Comparison of ENCODE assay signal across 16 cellular contexts in genomic region chr11:17154409-17155159, GRCh38. TPM values are rescaled to one million over a fixed set of nuclear protein-coding genes. Genes with fewer than 3 reads are reported as not detected.
DNase-seq lines count a peak whose midpoint lies in the region; ATAC-seq, FAIRE-seq and TF ChIP-seq lines count a peak whose summit lies in the region.
"Had no signal": no experiment of that assay in that cellular context is flagged by ENCODE, and none has a peak within 500 bp of the region (broad histone marks: within the 10 kb centered on the region; RNA-seq: fewer than 3 reads in every experiment).

No MANE protein-coding gene starts in this region.

- peaks cover 22% of the 10 kb centered on the region for H4K20me1 ChIP-seq in astrocyte (ENCODE audit: insufficient read depth, low read length)
- H4K20me1 ChIP-seq in smooth muscle cell (ENCODE audit: low read depth) = peaks cover 80% of the 10 kb centered on the region

- H3K27ac ChIP-seq in HL-60 (replicated peaks) (peak overlapping the region; percentile 45), astrocyte (ENCODE audit: low read depth, low read length) (no peak overlapping the region), smooth muscle cell (ENCODE audit: low read depth) (no peak overlapping the region)
- H3K27ac ChIP-seq: vagina had no signal

- no peaks in the 10 kb centered on the region for H3K27me3 Mint-ChIP-seq in astrocyte (ENCODE audit: low read depth, unreplicated experiment)
- H3K27me3 Mint-ChIP-seq: activated CD8-positive, alpha-beta memory T cell treated with anti-CD3 and anti-CD28 coated beads, Interleukin-2, amount 10 ng/mL, durations not matched to agents 7 days and 5 days; B cell; naive thymus-derived CD4-positive, alpha-beta T cell had no signal

- TF ChIP-seq CTCF in D721Med (IDR thresholded peaks at IDR 0.05; ENCODE audit: insufficient read depth, missing control alignments) = no peak
- no peak for TF ChIP-seq CTCF in HL-60 (IDR thresholded peaks at IDR 0.05; ENCODE audit: insufficient read depth, low read length)
- no peak for TF ChIP-seq CTCF in astrocyte (IDR thresholded peaks at IDR 0.05; ENCODE audit: insufficient read depth, low read depth, low read length)
- TF ChIP-seq CTCF in smooth muscle cell (IDR thresholded peaks at IDR 0.05; ENCODE audit: borderline replicate concordance, insufficient read depth, poor library complexity, severe bottlenecking) = no peak

- H3K9me3 ChIP-seq in astrocyte (ENCODE audit: insufficient read depth, low read depth, low read length) (no peaks in the 10 kb centered on the region), smooth muscle cell (replicated peaks; ENCODE audit: low read depth) (no peaks in the 10 kb centered on the region)
- H3K9me3 ChIP-seq: vagina had no signal

- DNase-seq in D721Med (ENCODE audit: insufficient read length, low spot score) (no peak), HL-60 (ENCODE audit: low read depth in 1 of 2, low spot score in 1 of 2) (peak in 1 of 2 experiments; percentile 42), astrocyte (ENCODE audit: low read depth) (no peak), NCI-H526 (lab: John Stamatoyannopoulos, UW) (no peak), GOT3 (lab: John Stamatoyannopoulos, UW) (no peak), smooth muscle cell (lab: John Stamatoyannopoulos, UW; ENCODE audit: unreplicated experiment) (no peak), NCI-H1417 treated with DMSO at 0.1 percent for 48 hours (lab: John Stamatoyannopoulos, UW) (no peak)
- DNase-seq: activated CD8-positive, alpha-beta memory T cell treated with anti-CD3 and anti-CD28 coated beads, Interleukin-2, amount 10 ng/mL, durations not matched to agents 7 days and 5 days; kidney; naive thymus-derived CD4-positive, alpha-beta T cell; NCI-H187 treated with DMSO at 0.1 percent for 48 hours had no signal

- FAIRE-seq in D721Med (lab: Jason Lieb, UNC) = peak; percentile 16
- no peak for FAIRE-seq in astrocyte (lab: Jason Lieb, UNC)
- FAIRE-seq: G401.6, kidney had no signal

- H3K4me3 ChIP-seq in HL-60 (replicated peaks; ENCODE audit: insufficient read depth, low read length) (no peak overlapping the region), astrocyte (ENCODE audit: insufficient read depth, low read depth, low read length) (no peak overlapping the region), smooth muscle cell (no peak overlapping the region)
- H3K4me3 ChIP-seq: vagina had no signal

- no peaks in the 10 kb centered on the region for H3K9me3 Mint-ChIP-seq in astrocyte (ENCODE audit: unreplicated experiment)
- H3K9me3 Mint-ChIP-seq: naive thymus-derived CD4-positive, alpha-beta T cell; T-helper 1 cell treated with Interleukin-12 subunit alpha and Interleukin-12 subunit beta and Interleukin-4 antibody, amounts not matched to agents 30 μg/mL and 1 μg/mL, for 36 hours had no signal

- no peaks in the 10 kb centered on the region for H3K4me1 ChIP-seq in astrocyte (ENCODE audit: insufficient read depth, low read length)
- no peaks in the 10 kb centered on the region for H3K4me1 ChIP-seq in smooth muscle cell (ENCODE audit: low read depth)

- H3K36me3 Mint-ChIP-seq in astrocyte (ENCODE audit: low read depth, unreplicated experiment) = peaks cover 2% of the 10 kb centered on the region

- H3K36me3 ChIP-seq in astrocyte (ENCODE audit: insufficient read depth, low read length) (no peaks in the 10 kb centered on the region), smooth muscle cell (ENCODE audit: low read depth) (peaks cover 5% of the 10 kb centered on the region)
- H3K36me3 ChIP-seq: vagina had no signal

- peak overlapping the region; percentile 37 for H3K27ac Mint-ChIP-seq in astrocyte (ENCODE audit: unreplicated experiment)
- H3K27ac Mint-ChIP-seq: activated CD8-positive, alpha-beta memory T cell treated with anti-CD3 and anti-CD28 coated beads, Interleukin-2, amount 10 ng/mL, durations not matched to agents 7 days and 5 days; B cell; T-helper 1 cell treated with Interleukin-12 subunit alpha and Interleukin-12 subunit beta and Interleukin-4 antibody, amounts not matched to agents 30 μg/mL and 1 μg/mL, for 36 hours had no signal

- ATAC-seq in GM21381 (IDR thresholded peaks at IDR 0.05; ENCODE audit: unreplicated experiment) = peak; percentile 49
- ATAC-seq: activated CD8-positive, alpha-beta memory T cell treated with anti-CD3 and anti-CD28 coated beads, Interleukin-2, amount 10 ng/mL, durations not matched to agents 7 days and 5 days; naive thymus-derived CD4-positive, alpha-beta T cell had no signal

- H3K79me2 ChIP-seq in astrocyte (ENCODE audit: insufficient read depth, low read length) (peaks cover 23% of the 10 kb centered on the region), smooth muscle cell (ENCODE audit: low read depth) (peaks cover 41% of the 10 kb centered on the region)

- H3K4me1 Mint-ChIP-seq in astrocyte (ENCODE audit: low read depth, unreplicated experiment) = peaks cover 15% of the 10 kb centered on the region

- H3K4me3 Mint-ChIP-seq in astrocyte (ENCODE audit: unreplicated experiment) = no peak overlapping the region
- H3K4me3 Mint-ChIP-seq: activated CD8-positive, alpha-beta memory T cell treated with anti-CD3 and anti-CD28 coated beads, Interleukin-2, amount 10 ng/mL, durations not matched to agents 7 days and 5 days; B cell; naive thymus-derived CD4-positive, alpha-beta T cell; T-helper 1 cell treated with Interleukin-12 subunit alpha and Interleukin-12 subunit beta and Interleukin-4 antibody, amounts not matched to agents 30 μg/mL and 1 μg/mL, for 36 hours had no signal

- H3K27me3 ChIP-seq in HL-60 (ENCODE audit: insufficient read depth, poor library complexity, severe bottlenecking) (no peaks in the 10 kb centered on the region), astrocyte (ENCODE audit: insufficient read depth, low read length) (no peaks in the 10 kb centered on the region), smooth muscle cell (ENCODE audit: low read depth) (no peaks in the 10 kb centered on the region)
- H3K27me3 ChIP-seq: vagina had no signal

- no peak overlapping the region for H2AFZ ChIP-seq in astrocyte (ENCODE audit: low read depth, low read length)
- no peak overlapping the region for H2AFZ ChIP-seq in smooth muscle cell (ENCODE audit: low read depth)

- no peaks in the 10 kb centered on the region for H3F3A ChIP-seq in smooth muscle cell (ENCODE audit: low read depth)

- H3K9ac ChIP-seq in astrocyte (ENCODE audit: low read length) = no peak overlapping the region
- H3K9ac ChIP-seq in smooth muscle cell (ENCODE audit: low read depth) = no peak overlapping the region

- H3K4me2 ChIP-seq in astrocyte (ENCODE audit: low read length) (no peak overlapping the region), smooth muscle cell (no peak overlapping the region)

- WGBS in smooth muscle cell (ENCODE audit: low lambda C conversion rate) = 100% methylated on average over 1 of the region's 1 CpG

RNA-seq across cellular contexts. Expression of gene PIK3C2A, which starts 53.2 kb away (rescaled TPM):
- total RNA-seq in astrocyte (73.4 and 84.9 TPM in 2 replicates), smooth muscle cell (50.6 and 58.8 TPM in 2 replicates)
- polyA plus RNA-seq in smooth muscle cell = 10.0 and 13.6 TPM in 2 replicates
